8 cellular contexts compared by ENCODE assay signal in the genomic region with DNA sequence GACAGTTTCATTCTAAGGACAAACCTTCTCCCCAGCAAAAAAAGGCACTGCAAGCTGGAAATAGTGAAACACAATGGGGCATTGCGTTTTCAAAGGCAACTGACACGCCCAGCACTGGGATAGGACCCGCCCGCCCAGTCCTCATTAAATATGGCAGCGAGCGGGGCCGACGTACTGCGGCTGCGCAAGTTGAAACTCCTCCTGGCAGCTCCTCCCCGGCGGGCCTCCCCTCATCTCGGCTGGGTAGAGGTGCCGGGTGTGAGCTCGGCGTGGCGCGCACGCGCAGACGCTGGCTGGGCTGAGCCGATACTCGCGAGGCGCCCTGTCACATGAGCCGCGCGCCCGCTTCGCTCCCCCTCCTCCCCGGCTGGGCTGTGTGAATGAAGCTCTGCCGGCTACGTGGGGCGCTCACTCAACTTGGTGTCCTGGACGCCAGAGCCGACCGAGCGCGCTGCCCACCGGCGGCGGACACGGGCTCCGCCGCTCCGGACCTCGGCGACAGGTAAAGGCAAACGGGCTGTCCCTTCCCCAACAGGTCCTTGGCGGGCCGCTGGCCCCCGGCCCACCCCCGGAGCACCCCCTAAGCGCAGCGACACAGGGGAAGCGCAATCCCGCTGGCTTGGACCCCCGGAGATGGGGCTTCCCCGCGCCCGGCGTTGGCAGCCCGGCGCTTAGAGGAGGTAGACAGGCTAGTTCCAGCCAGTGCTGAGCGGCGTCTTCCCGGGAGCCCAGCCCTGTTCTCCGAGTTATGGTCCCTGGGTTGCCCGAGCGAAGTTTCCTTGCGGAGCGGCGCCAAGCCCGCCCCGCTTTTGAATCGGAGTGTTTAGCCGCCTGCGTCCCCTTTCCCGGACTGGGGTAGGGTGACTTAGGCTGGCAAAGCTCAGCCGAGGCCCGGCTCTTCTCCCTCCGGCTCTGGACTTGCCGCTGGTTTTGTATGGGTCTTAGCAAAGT. TPM values are rescaled to one million over a fixed set of nuclear protein-coding genes. Genes with fewer than 3 reads are reported as not detected.
DNase-seq lines count a peak whose midpoint lies in the region; ATAC-seq, FAIRE-seq and TF ChIP-seq lines count a peak whose summit lies in the region.

Gene CLCN5, plus strand, starts transcription at position 306 of the 951 bp plus-strand sequence. CDS start 2,703 bp downstream, outside the sequence.

- H3K9ac ChIP-seq in OCI-LY1 (ENCODE audit: low read length) = peak within 1 kb of the TSS; percentile 93

- H3K4me2 ChIP-seq in OCI-LY1 (ENCODE audit: low read length) = peak within 1 kb of the TSS; percentile 94

- H3K27me3 ChIP-seq in OCI-LY1 (ENCODE audit: insufficient read depth, low read length) (no peaks in the 10 kb centered on the region), mononuclear cell (ENCODE audit: insufficient read depth, low read length) (no peaks in the 10 kb centered on the region)

- no peaks in the 10 kb centered on the region for H4K20me1 ChIP-seq in OCI-LY1 (ENCODE audit: insufficient read depth, low read length)

- DNase-seq in D721Med (ENCODE audit: insufficient read length, low spot score) = peak; percentile 36
- DNase-seq in HuH-7 (ENCODE audit: low spot score) = peak; percentile 83
- DNase-seq in activated T-cell treated with anti-CD3 and anti-CD28 coated beads for 24 hours (ENCODE audit: low read depth) = peak; percentile 87
- peak; percentile 68 for DNase-seq in epidermal melanocyte (ENCODE audit: insufficient read length, low spot score)
- peak; percentile 82 to 83 for DNase-seq in stimulated activated CD8-positive, alpha-beta memory T cell treated with anti-CD3 and anti-CD28 coated beads, Interleukin-2, amount 100 ng/mL, for 48 hours (ENCODE audit: low read depth in 2 of 2)

- H2AFZ ChIP-seq in OCI-LY1 (ENCODE audit: low read length) = no peak within 1 kb of the TSS

- no peaks in the 10 kb centered on the region; the same call in 1 of the 2 replicates for H3K36me3 ChIP-seq in OCI-LY1 (ENCODE audit: insufficient read depth, low read length)

- no peaks in the 10 kb centered on the region for H3K9me3 ChIP-seq in OCI-LY1 (ENCODE audit: low read length)
- no peaks in the 10 kb centered on the region for H3K9me3 ChIP-seq in mononuclear cell (ENCODE audit: low read depth, low read length)

- H3K27ac ChIP-seq in OCI-LY1 (ENCODE audit: low read depth, low read length, poor library complexity, severe bottlenecking) = no peak within 1 kb of the TSS

- H3K4me3 ChIP-seq in OCI-LY1 (ENCODE audit: low read depth, low read length, poor library complexity, severe bottlenecking) (peak within 1 kb of the TSS; percentile 90), mononuclear cell (ENCODE audit: low read length) (peak within 1 kb of the TSS; percentile 55)

- H3K9me2 ChIP-seq in OCI-LY1 (ENCODE audit: low read depth, low read length) = no peaks in the 10 kb centered on the region

- H3F3A ChIP-seq in OCI-LY1 (ENCODE audit: insufficient read depth, low read length) = no peaks in the 10 kb centered on the region

- TF ChIP-seq CTCF in D721Med (IDR thresholded peaks at IDR 0.05; ENCODE audit: insufficient read depth, missing control alignments) (no peak), OCI-LY1 (IDR thresholded peaks at IDR 0.05; ENCODE audit: low read length) (no peak)

- ATAC-seq in GM21526 (IDR thresholded peaks at IDR 0.05; ENCODE audit: low FRiP score, unreplicated experiment) = peak; percentile 94

- H3K4me1 ChIP-seq in OCI-LY1 (ENCODE audit: insufficient read depth, low read length, severe bottlenecking) = peaks cover 23% of the 10 kb centered on the region
- peaks cover 7% of the 10 kb centered on the region for H3K4me1 ChIP-seq in mononuclear cell (ENCODE audit: insufficient read depth, low read length)

- FAIRE-seq in D721Med (lab: Jason Lieb, UNC) = no peak

- no peaks in the 10 kb centered on the region for H3K79me2 ChIP-seq in OCI-LY1 (ENCODE audit: insufficient read depth, low read length)

RNA-seq across cellular contexts. Expression of gene CLCN5, which starts in this region (rescaled TPM):
- 2.5 TPM for total RNA-seq in mononuclear cell

Comparison
In these comparisons a context has a peak if more than half of its experiments do, and no peak if none do; other contexts are left out.
1. DNase-seq: peak in every context shown above with its lines; median percentile 87 in activated T-cell treated with anti-CD3 and anti-CD28 coated beads for 24 hours; 83 in HuH-7; 82 in stimulated activated CD8-positive, alpha-beta memory T cell treated with anti-CD3 and anti-CD28 coated beads, Interleukin-2, amount 100 ng/mL, for 48 hours; 68 in epidermal melanocyte; 36 in D721Med.